8 cellular contexts compared by ENCODE assay signal in the genomic region with DNA sequence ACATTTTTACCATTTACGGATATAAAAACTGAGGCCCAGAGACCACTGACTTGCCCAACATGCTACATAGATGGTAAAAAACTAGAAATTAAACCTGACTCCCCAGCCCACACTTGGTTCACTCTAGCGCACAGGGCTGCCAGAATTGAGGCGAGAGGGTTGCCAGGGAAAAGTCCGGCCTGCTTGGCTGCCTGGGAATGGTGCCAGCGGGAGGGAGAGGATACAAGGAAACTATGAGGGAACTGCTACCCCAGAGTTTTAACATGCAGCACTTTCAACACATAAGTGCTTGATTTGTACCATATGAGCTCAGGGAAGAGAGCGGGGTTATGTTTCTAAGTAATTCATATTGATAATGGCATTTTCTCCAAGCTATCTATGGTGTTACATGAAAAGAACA. TPM values are rescaled to one million over a fixed set of nuclear protein-coding genes. Genes with fewer than 3 reads are reported as not detected.
DNase-seq lines count a peak whose midpoint lies in the region; ATAC-seq and TF ChIP-seq lines count a peak whose summit lies in the region.
"Not testable (repeated sequence)": the region's sequence is repeated elsewhere in the genome, so short reads cannot be mapped to it uniquely, and the experiment has no call there.

No MANE protein-coding gene starts in this region.

- ATAC-seq in heart left ventricle, result peak; percentile 60 to 84 (median 80)
- not testable (repeated sequence) for ATAC-seq in thoracic aorta (ENCODE audit: insufficient number of reproducible peaks, low FRiP score, low read depth)

- TF ChIP-seq CTCF in BE2C (IDR thresholded peaks at IDR 0.05; ENCODE audit: low read depth, low read length); heart left ventricle (IDR thresholded peaks at IDR 0.05); lower leg skin (IDR thresholded peaks at IDR 0.05); progenitor cell of endocrine pancreas (IDR thresholded peaks at IDR 0.05; ENCODE audit: unreplicated experiment); thoracic aorta (IDR thresholded peaks at IDR 0.05): not testable (repeated sequence)

- H3K27ac ChIP-seq in ectodermal cell (ENCODE audit: insufficient read depth, low read depth, low read length, poor library complexity, severe bottlenecking) (peak overlapping the region; percentile 36), heart left ventricle (peak overlapping the region in 7 of 12 donors; percentile 12 to 57 (median 39))
- H3K27ac ChIP-seq in thoracic aorta, result not testable (repeated sequence)

- not testable (repeated sequence) for H3K27me3 Mint-ChIP-seq in progenitor cell of endocrine pancreas

- H3K4me3 ChIP-seq in BE2C (ENCODE audit: low read depth, low read length); ectodermal cell (ENCODE audit: insufficient read depth, low read depth, low read length); heart left ventricle; lower leg skin (ENCODE audit: low read depth, poor library complexity, severe bottlenecking); thoracic aorta: not testable (repeated sequence)

- DNase-seq in BE2C, result peak; percentile 34
- DNase-seq in NCI-H2029 (lab: John Stamatoyannopoulos, UW), result peak; percentile 31
- DNase-seq in anterior cingulate cortex (lab: John Stamatoyannopoulos, UW), result peak in 55 of 58 donors; percentile 1 to 85 (median 47)
- DNase-seq in heart left ventricle, result peak; percentile 82 to 90 (median 88)
- DNase-seq in lower leg skin (ENCODE audit: low spot score in 2 of 2), result peak; percentile 43 to 93
- DNase-seq in progenitor cell of endocrine pancreas (ENCODE audit: low spot score, unreplicated experiment), result not testable (repeated sequence)
- DNase-seq in thoracic aorta (ENCODE audit: low spot score), result peak; percentile 47

- not testable (repeated sequence) for H3K9me3 Mint-ChIP-seq in progenitor cell of endocrine pancreas (ENCODE audit: low read depth)

- 93 to 98% methylated on average over 4 to 5 of the region's 6 CpGs for WGBS in ectodermal cell, 2 experiments
- WGBS in heart left ventricle, 4 donors, result 15 to 31% (median 22%) methylated on average over 5 to 6 of the region's 6 CpGs
- WGBS in lower leg skin, 2 donors, result 36 to 44% methylated on average over 6 of the region's 6 CpGs

- not testable (repeated sequence) for H3K36me3 Mint-ChIP-seq in progenitor cell of endocrine pancreas (ENCODE audit: insufficient read depth)

- H3K4me1 Mint-ChIP-seq in progenitor cell of endocrine pancreas (ENCODE audit: low read depth), result not testable (repeated sequence)

- not testable (repeated sequence) for H3K27me3 ChIP-seq in BE2C; ectodermal cell (ENCODE audit: control insufficient read depth, insufficient read depth, low read length, poor library complexity, severe bottlenecking); heart left ventricle; thoracic aorta (replicated peaks; ENCODE audit: insufficient read depth)

- not testable (repeated sequence) for H3K4me1 ChIP-seq in BE2C; ectodermal cell (ENCODE audit: control insufficient read depth, insufficient read depth, low read length); thoracic aorta (ENCODE audit: control insufficient read depth in 1 of 2, low read depth in 2 of 2)
- H3K4me1 ChIP-seq in heart left ventricle, result peaks cover 0 to 29% (median 6%) of the 10 kb centered on the region in 12 donors

- not testable (repeated sequence) for H3K4me3 Mint-ChIP-seq in progenitor cell of endocrine pancreas (ENCODE audit: low read depth)

- H3K27ac Mint-ChIP-seq in progenitor cell of endocrine pancreas, result peak overlapping the region; percentile 79

- peaks cover 29% of the 10 kb centered on the region for H3K36me3 ChIP-seq in BE2C
- H3K36me3 ChIP-seq in ectodermal cell (ENCODE audit: control insufficient read depth, insufficient read depth, low read length), result not testable (repeated sequence)
- H3K36me3 ChIP-seq in heart left ventricle, result peaks cover 0 to 38% (median 29%) of the 10 kb centered on the region in 9 donors
- peaks cover 13% of the 10 kb centered on the region for H3K36me3 ChIP-seq in thoracic aorta

- H3K9me3 ChIP-seq in BE2C; ectodermal cell (ENCODE audit: control insufficient read depth, low read length); heart left ventricle; thoracic aorta: not testable (repeated sequence)

- not testable (repeated sequence) for TF ChIP-seq POLR2A in heart left ventricle (IDR thresholded peaks at IDR 0.05); lower leg skin (IDR thresholded peaks at IDR 0.05)

- intact Hi-C loops in heart left ventricle (cut with DNase I); lower leg skin (cut with DNase I; ENCODE audit: low total_unique reads): not testable (repeated sequence)

RNA-seq across cellular contexts. Expression of gene COG7, which starts 10.0 kb away (rescaled TPM):
- polyA plus RNA-seq in BE2C (2012; ENCODE audit: insufficient read depth, insufficient read length, low read depth), result 18.2 TPM
- polyA plus RNA-seq in ectodermal cell (2013, experiment 1 of 4), result 19.6 TPM
- polyA plus RNA-seq in ectodermal cell (2013, experiment 2 of 4), result 22.3 TPM
- polyA plus RNA-seq in ectodermal cell (2013, experiment 3 of 4), result 18.2 TPM
- polyA plus RNA-seq in ectodermal cell (2013, experiment 4 of 4), result 22.0 TPM
- total RNA-seq in heart left ventricle, result 10 to 100 TPM in 7 of 9 donors, 1 to 10 TPM in 2; 7.8 to 16.8 (median 12.2) TPM
- 10 to 100 TPM; 11.1 to 12.4 TPM for polyA plus RNA-seq in heart left ventricle
- total RNA-seq in lower leg skin, result 10 to 100 TPM; 17.5 to 22.6 (median 18.0) TPM
- 24.9 and 28.3 TPM in 2 replicates for total RNA-seq in progenitor cell of endocrine pancreas
- total RNA-seq in thoracic aorta, result 10 to 100 TPM; 27.8 to 37.6 TPM

RNA-seq across cellular contexts. Expression of gene GGA2, which starts 47.3 kb away (rescaled TPM):
- polyA plus RNA-seq in BE2C (2012; ENCODE audit: insufficient read depth, insufficient read length, low read depth), result 41.1 TPM
- 152 TPM for polyA plus RNA-seq in ectodermal cell (2013, experiment 1 of 4)
- 163 TPM for polyA plus RNA-seq in ectodermal cell (2013, experiment 2 of 4)
- polyA plus RNA-seq in ectodermal cell (2013, experiment 3 of 4), result 92.5 TPM
- polyA plus RNA-seq in ectodermal cell (2013, experiment 4 of 4), result 107 TPM
- total RNA-seq in heart left ventricle, result 10 to 100 TPM; 30.8 to 73.8 (median 47.5) TPM
- polyA plus RNA-seq in heart left ventricle, result 10 to 100 TPM; 17.9 to 20.0 TPM
- total RNA-seq in lower leg skin, result 10 to 100 TPM; 40.7 to 80.4 (median 61.4) TPM
- total RNA-seq in progenitor cell of endocrine pancreas, result 87.5 and 89.9 TPM in 2 replicates
- total RNA-seq in thoracic aorta, result 10 to 100 TPM; 61.7 to 61.9 TPM
